ENCODE assay signal across 20 cellular contexts in genomic region chr16:53147500-53148065, GRCh38.
DNase-seq lines count a peak whose midpoint lies in the region; ATAC-seq, FAIRE-seq and TF ChIP-seq lines count a peak whose summit lies in the region.
"Had no signal": no experiment of that assay in that cellular context is flagged by ENCODE, and none has a peak within 500 bp of the region (broad histone marks: within the 10 kb centered on the region; RNA-seq: fewer than 3 reads in every experiment).

No MANE protein-coding gene starts in this region.

- CTCF ChIA-PET in mammary epithelial cell (lab: Charles Lee; ENCODE audit: low non-redundant PET), result no interaction called here

- no peak overlapping the region for H3K4me2 ChIP-seq in mammary epithelial cell (ENCODE audit: insufficient read depth, low read depth, low read length)
- H3K4me2 ChIP-seq: GM23338 had no signal

- peaks cover 14% of the 10 kb centered on the region for H3K4me1 ChIP-seq in mammary epithelial cell (ENCODE audit: insufficient read depth, low read length)
- H3K4me1 ChIP-seq in foreskin keratinocyte, result peaks cover 11% of the 10 kb centered on the region
- H3K4me1 ChIP-seq in psoas muscle, result peaks cover 3% of the 10 kb centered on the region
- H3K4me1 ChIP-seq: BE2C had no signal

- no peak for TF ChIP-seq CTCF in 22Rv1 (IDR thresholded peaks at IDR 0.05)
- no peak for TF ChIP-seq CTCF in mammary epithelial cell (conservative IDR thresholded peaks at IDR 0.05 in 1 of 2, IDR thresholded peaks at IDR 0.05 in 1 of 2; ENCODE audit: extremely low read depth in 1 of 2, insufficient read depth in 1 of 2, low read depth in 1 of 2, low read length in 2 of 2)
- TF ChIP-seq CTCF in foreskin keratinocyte (conservative IDR thresholded peaks at IDR 0.05), result no peak
- no peak for TF ChIP-seq CTCF in psoas muscle (IDR thresholded peaks at IDR 0.05)

- H3K27me3 ChIP-seq in mammary epithelial cell (ENCODE audit: insufficient read depth, low read length) (no peaks in the 10 kb centered on the region), foreskin keratinocyte (no peaks in the 10 kb centered on the region), psoas muscle (ENCODE audit: insufficient read depth in 3 of 3, low read length in 2 of 3) (no peaks in the 10 kb centered on the region)
- H3K27me3 ChIP-seq: BE2C had no signal

- no peaks in the 10 kb centered on the region for H3K9me3 ChIP-seq in mammary epithelial cell (replicated peaks; ENCODE audit: insufficient read depth, low read length)
- H3K9me3 ChIP-seq in psoas muscle, result peaks cover 23% of the 10 kb centered on the region
- H3K9me3 ChIP-seq: BE2C had no signal

- dilution Hi-C loops in mammary epithelial cell (cut with HindIII; ENCODE audit: low sequenced_read_pairs), result no loop called here

- in situ Hi-C loops in mammary epithelial cell (cut with MboI; ENCODE audit: low sequenced_read_pairs in 2 of 2), result no loop called here

- peak; percentile 28 for ATAC-seq in foreskin keratinocyte
- peak; percentile 19 to 83 (median 74) for ATAC-seq in psoas muscle
- ATAC-seq in HG03571 (IDR thresholded peaks at IDR 0.05; ENCODE audit: unreplicated experiment), result no peak
- no peak for ATAC-seq in HG02870 (IDR thresholded peaks at IDR 0.05; ENCODE audit: unreplicated experiment)
- no peak for ATAC-seq in GM21381 (IDR thresholded peaks at IDR 0.05; ENCODE audit: unreplicated experiment)
- ATAC-seq: GM23338 had no signal

- H2AFZ ChIP-seq in mammary epithelial cell (ENCODE audit: low read depth, low read length), result no peak overlapping the region
- H2AFZ ChIP-seq: GM23338 had no signal

- DNase-seq in mammary epithelial cell (peak; percentile 54), foreskin keratinocyte (peak in 1 of 2 donors; percentile 62), psoas muscle (no peak), GM19239 (ENCODE audit: insufficient read length, low spot score) (no peak)
- DNase-seq: BE2C; CD4-positive, CD25-positive, alpha-beta regulatory T cell; DMS153; GDM1; HCEC 1CT; NCI-H1092 treated with DMSO at 0.1 percent for 48 hours; NCI-H2081 treated with DMSO at 0.1 percent for 48 hours; NCI-H510A; NCI-H774; SIG-M5 had no signal

- 83% methylated on average over 3 of the region's 3 CpGs for WGBS in mammary epithelial cell (ENCODE audit: low coverage, missing lambda C conversion rate)
- 97 to 99% (median 98%) methylated on average over 3 of the region's 3 CpGs for WGBS in psoas muscle, 3 donors

- no peak overlapping the region for H3K9ac ChIP-seq in mammary epithelial cell (ENCODE audit: insufficient read depth, low read length)

- H3K79me2 ChIP-seq in mammary epithelial cell (ENCODE audit: insufficient read depth, low read length), result peaks cover 78% of the 10 kb centered on the region

- H4K20me1 ChIP-seq in mammary epithelial cell (ENCODE audit: insufficient read depth, low read length), result no peaks in the 10 kb centered on the region

- no peak for FAIRE-seq in GM19239 (lab: Jason Lieb, UNC)
- FAIRE-seq: A204.1 had no signal

- no TSS peak for BruUV-seq in mammary epithelial cell (replicated peaks; lab: Mats Ljungman, UMichigan)

- 0 out of 2 replicates have a peak overlapping the region, but pooled peaks have one; percentile 5 for H3K27ac ChIP-seq in 22Rv1
- no peak overlapping the region for H3K27ac ChIP-seq in mammary epithelial cell (ENCODE audit: insufficient read depth, low read depth, low read length)
- no peak overlapping the region for H3K27ac ChIP-seq in foreskin keratinocyte
- no peak overlapping the region for H3K27ac ChIP-seq in psoas muscle

- H3K36me3 ChIP-seq in mammary epithelial cell (ENCODE audit: insufficient read depth, low read length), result no peaks in the 10 kb centered on the region
- H3K36me3 ChIP-seq in psoas muscle (ENCODE audit: insufficient read depth in 1 of 2, low read depth in 1 of 2), result no peaks in the 10 kb centered on the region

- intact Hi-C loops in mammary epithelial cell (cut with micrococcal nuclease) (no loop called here), psoas muscle (cut with DNase I) (no loop called here)

- no peak overlapping the region for H3K4me3 ChIP-seq in mammary epithelial cell (replicated peaks in 1 of 3; ENCODE audit: insufficient read depth in 1 of 3, low read depth in 2 of 3, low read length in 3 of 3)
- H3K4me3 ChIP-seq in psoas muscle, result no peak overlapping the region
- H3K4me3 ChIP-seq: GM23338 had no signal

Comparison
In these comparisons a context has a peak if more than half of its experiments do, and no peak if none do; other contexts are left out.
1. ATAC-seq: peak in foreskin keratinocyte (single experiment) and psoas muscle (4 of 4); none in HG03571 (single experiment), HG02870 (single experiment) and GM21381 (single experiment).